In the genomic region with DNA sequence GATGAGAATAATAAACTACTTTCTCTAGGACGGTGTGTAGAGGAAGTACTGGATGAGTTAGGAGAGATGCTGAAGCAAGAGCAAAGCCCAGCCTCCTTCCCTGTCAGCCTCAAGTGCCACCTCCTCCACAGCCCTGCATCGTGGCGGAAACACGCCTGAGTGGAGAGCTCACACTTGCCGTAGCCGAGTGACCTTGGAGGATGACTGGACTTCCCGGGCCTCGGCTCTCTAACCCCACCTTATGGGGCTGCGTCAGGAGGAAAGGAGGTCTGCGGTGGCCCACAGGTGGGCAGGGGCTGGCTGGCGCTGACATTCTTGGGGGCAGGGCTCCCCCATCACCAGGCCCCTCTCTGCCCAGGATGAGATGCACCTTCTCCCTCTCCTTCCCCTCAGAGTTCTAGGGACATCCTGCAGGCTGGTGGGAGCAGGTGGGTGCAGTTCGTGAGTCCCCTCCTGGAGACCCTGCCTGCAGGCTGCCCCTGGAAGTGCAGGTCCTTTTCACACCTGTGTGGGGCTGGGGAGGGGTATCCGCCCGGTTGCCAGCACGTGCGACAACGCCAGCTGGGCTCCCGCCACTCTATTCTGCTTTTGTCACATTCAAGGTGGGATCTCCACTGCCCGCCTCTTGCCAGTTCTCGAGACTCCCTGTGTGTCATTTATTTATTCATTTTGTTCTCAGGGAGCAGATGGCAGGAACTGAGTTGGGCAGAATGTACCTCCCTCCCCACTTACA, we compare ENCODE assay signal across 1 cellular context.
TF ChIP-seq lines count a peak whose summit lies in the region.

No MANE protein-coding gene starts in this region.

TF ChIP-seq in WTC11, 78 proteins besides CTCF, POLR2A, EP300 and RAD21:
- TF ChIP-seq, protein P1, sequence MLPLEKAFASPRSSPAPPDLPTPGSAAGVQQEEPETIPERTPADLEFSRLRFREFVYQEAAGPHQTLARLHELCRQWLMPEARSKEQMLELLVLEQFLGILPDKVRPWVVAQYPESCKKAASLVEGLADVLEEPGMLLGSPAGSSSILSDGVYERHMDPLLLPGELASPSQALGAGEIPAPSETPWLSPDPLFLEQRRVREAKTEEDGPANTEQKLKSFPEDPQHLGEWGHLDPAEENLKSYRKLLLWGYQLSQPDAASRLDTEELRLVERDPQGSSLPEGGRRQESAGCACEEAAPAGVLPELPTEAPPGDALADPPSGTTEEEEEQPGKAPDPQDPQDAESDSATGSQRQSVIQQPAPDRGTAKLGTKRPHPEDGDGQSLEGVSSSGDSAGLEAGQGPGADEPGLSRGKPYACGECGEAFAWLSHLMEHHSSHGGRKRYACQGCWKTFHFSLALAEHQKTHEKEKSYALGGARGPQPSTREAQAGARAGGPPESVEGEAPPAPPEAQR (CRISPR knock-in tag; IDR thresholded peaks at IDR 0.05), result no peak
- no peak for TF ChIP-seq ZNF219 (CRISPR knock-in tag; IDR thresholded peaks at IDR 0.05; ENCODE audit: borderline replicate concordance)
- TF ChIP-seq, protein P2, sequence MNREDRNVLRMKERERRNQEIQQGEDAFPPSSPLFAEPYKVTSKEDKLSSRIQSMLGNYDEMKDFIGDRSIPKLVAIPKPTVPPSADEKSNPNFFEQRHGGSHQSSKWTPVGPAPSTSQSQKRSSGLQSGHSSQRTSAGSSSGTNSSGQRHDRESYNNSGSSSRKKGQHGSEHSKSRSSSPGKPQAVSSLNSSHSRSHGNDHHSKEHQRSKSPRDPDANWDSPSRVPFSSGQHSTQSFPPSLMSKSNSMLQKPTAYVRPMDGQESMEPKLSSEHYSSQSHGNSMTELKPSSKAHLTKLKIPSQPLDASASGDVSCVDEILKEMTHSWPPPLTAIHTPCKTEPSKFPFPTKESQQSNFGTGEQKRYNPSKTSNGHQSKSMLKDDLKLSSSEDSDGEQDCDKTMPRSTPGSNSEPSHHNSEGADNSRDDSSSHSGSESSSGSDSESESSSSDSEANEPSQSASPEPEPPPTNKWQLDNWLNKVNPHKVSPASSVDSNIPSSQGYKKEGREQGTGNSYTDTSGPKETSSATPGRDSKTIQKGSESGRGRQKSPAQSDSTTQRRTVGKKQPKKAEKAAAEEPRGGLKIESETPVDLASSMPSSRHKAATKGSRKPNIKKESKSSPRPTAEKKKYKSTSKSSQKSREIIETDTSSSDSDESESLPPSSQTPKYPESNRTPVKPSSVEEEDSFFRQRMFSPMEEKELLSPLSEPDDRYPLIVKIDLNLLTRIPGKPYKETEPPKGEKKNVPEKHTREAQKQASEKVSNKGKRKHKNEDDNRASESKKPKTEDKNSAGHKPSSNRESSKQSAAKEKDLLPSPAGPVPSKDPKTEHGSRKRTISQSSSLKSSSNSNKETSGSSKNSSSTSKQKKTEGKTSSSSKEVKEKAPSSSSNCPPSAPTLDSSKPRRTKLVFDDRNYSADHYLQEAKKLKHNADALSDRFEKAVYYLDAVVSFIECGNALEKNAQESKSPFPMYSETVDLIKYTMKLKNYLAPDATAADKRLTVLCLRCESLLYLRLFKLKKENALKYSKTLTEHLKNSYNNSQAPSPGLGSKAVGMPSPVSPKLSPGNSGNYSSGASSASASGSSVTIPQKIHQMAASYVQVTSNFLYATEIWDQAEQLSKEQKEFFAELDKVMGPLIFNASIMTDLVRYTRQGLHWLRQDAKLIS (CRISPR knock-in tag; IDR thresholded peaks at IDR 0.05; ENCODE audit: borderline replicate concordance), result no peak
- TF ChIP-seq ZNF423 (CRISPR knock-in tag; IDR thresholded peaks at IDR 0.05), result no peak
- no peak for TF ChIP-seq TEAD1 (CRISPR knock-in tag; IDR thresholded peaks at IDR 0.05)
- TF ChIP-seq ZNF121 (CRISPR knock-in tag; IDR thresholded peaks at IDR 0.05), result no peak
- TF ChIP-seq, protein P3, sequence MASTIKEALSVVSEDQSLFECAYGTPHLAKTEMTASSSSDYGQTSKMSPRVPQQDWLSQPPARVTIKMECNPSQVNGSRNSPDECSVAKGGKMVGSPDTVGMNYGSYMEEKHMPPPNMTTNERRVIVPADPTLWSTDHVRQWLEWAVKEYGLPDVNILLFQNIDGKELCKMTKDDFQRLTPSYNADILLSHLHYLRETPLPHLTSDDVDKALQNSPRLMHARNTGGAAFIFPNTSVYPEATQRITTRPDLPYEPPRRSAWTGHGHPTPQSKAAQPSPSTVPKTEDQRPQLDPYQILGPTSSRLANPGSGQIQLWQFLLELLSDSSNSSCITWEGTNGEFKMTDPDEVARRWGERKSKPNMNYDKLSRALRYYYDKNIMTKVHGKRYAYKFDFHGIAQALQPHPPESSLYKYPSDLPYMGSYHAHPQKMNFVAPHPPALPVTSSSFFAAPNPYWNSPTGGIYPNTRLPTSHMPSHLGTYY (CRISPR knock-in tag; IDR thresholded peaks at IDR 0.05), result no peak
- TF ChIP-seq, protein P4, sequence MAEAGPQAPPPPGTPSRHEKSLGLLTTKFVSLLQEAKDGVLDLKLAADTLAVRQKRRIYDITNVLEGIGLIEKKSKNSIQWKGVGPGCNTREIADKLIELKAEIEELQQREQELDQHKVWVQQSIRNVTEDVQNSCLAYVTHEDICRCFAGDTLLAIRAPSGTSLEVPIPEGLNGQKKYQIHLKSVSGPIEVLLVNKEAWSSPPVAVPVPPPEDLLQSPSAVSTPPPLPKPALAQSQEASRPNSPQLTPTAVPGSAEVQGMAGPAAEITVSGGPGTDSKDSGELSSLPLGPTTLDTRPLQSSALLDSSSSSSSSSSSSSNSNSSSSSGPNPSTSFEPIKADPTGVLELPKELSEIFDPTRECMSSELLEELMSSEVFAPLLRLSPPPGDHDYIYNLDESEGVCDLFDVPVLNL (CRISPR knock-in tag; IDR thresholded peaks at IDR 0.05; ENCODE audit: borderline replicate concordance, low read depth), result no peak
- TF ChIP-seq, protein P5, sequence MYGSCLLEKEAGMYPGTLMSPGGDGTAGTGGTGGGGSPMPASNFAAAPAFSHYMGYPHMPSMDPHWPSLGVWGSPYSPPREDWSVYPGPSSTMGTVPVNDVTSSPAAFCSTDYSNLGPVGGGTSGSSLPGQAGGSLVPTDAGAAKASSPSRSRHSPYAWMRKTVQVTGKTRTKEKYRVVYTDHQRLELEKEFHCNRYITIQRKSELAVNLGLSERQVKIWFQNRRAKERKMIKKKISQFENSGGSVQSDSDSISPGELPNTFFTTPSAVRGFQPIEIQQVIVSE (CRISPR knock-in tag; IDR thresholded peaks at IDR 0.05; ENCODE audit: borderline replicate concordance), result no peak
- TF ChIP-seq, protein P6, sequence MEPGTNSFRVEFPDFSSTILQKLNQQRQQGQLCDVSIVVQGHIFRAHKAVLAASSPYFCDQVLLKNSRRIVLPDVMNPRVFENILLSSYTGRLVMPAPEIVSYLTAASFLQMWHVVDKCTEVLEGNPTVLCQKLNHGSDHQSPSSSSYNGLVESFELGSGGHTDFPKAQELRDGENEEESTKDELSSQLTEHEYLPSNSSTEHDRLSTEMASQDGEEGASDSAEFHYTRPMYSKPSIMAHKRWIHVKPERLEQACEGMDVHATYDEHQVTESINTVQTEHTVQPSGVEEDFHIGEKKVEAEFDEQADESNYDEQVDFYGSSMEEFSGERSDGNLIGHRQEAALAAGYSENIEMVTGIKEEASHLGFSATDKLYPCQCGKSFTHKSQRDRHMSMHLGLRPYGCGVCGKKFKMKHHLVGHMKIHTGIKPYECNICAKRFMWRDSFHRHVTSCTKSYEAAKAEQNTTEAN (CRISPR knock-in tag; IDR thresholded peaks at IDR 0.05), result no peak
- TF ChIP-seq, protein P7, sequence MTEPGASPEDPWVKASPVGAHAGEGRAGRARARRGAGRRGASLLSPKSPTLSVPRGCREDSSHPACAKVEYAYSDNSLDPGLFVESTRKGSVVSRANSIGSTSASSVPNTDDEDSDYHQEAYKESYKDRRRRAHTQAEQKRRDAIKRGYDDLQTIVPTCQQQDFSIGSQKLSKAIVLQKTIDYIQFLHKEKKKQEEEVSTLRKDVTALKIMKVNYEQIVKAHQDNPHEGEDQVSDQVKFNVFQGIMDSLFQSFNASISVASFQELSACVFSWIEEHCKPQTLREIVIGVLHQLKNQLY (CRISPR knock-in tag; IDR thresholded peaks at IDR 0.05), result no peak
- no peak for TF ChIP-seq ZNF317 (CRISPR knock-in tag; IDR thresholded peaks at IDR 0.05; ENCODE audit: borderline replicate concordance, low read depth)
- no peak for TF ChIP-seq TCF7 (CRISPR knock-in tag; IDR thresholded peaks at IDR 0.05; ENCODE audit: low read depth)
- TF ChIP-seq SMAD4 (CRISPR knock-in tag; IDR thresholded peaks at IDR 0.05), result no peak
- no peak for TF ChIP-seq PRRX2 (CRISPR knock-in tag; IDR thresholded peaks at IDR 0.05)
- TF ChIP-seq, protein P8, sequence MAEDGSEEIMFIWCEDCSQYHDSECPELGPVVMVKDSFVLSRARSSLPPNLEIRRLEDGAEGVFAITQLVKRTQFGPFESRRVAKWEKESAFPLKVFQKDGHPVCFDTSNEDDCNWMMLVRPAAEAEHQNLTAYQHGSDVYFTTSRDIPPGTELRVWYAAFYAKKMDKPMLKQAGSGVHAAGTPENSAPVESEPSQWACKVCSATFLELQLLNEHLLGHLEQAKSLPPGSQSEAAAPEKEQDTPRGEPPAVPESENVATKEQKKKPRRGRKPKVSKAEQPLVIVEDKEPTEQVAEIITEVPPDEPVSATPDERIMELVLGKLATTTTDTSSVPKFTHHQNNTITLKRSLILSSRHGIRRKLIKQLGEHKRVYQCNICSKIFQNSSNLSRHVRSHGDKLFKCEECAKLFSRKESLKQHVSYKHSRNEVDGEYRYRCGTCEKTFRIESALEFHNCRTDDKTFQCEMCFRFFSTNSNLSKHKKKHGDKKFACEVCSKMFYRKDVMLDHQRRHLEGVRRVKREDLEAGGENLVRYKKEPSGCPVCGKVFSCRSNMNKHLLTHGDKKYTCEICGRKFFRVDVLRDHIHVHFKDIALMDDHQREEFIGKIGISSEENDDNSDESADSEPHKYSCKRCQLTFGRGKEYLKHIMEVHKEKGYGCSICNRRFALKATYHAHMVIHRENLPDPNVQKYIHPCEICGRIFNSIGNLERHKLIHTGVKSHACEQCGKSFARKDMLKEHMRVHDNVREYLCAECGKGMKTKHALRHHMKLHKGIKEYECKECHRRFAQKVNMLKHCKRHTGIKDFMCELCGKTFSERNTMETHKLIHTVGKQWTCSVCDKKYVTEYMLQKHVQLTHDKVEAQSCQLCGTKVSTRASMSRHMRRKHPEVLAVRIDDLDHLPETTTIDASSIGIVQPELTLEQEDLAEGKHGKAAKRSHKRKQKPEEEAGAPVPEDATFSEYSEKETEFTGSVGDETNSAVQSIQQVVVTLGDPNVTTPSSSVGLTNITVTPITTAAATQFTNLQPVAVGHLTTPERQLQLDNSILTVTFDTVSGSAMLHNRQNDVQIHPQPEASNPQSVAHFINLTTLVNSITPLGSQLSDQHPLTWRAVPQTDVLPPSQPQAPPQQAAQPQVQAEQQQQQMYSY (CRISPR knock-in tag; IDR thresholded peaks at IDR 0.05), result no peak
- TF ChIP-seq ZNF416 (CRISPR knock-in tag; IDR thresholded peaks at IDR 0.05), result no peak
- TF ChIP-seq, protein P9, sequence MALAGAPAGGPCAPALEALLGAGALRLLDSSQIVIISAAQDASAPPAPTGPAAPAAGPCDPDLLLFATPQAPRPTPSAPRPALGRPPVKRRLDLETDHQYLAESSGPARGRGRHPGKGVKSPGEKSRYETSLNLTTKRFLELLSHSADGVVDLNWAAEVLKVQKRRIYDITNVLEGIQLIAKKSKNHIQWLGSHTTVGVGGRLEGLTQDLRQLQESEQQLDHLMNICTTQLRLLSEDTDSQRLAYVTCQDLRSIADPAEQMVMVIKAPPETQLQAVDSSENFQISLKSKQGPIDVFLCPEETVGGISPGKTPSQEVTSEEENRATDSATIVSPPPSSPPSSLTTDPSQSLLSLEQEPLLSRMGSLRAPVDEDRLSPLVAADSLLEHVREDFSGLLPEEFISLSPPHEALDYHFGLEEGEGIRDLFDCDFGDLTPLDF (CRISPR knock-in tag; IDR thresholded peaks at IDR 0.05), result no peak
